ENCODE assay signal across 15 cellular contexts in the genomic region with DNA sequence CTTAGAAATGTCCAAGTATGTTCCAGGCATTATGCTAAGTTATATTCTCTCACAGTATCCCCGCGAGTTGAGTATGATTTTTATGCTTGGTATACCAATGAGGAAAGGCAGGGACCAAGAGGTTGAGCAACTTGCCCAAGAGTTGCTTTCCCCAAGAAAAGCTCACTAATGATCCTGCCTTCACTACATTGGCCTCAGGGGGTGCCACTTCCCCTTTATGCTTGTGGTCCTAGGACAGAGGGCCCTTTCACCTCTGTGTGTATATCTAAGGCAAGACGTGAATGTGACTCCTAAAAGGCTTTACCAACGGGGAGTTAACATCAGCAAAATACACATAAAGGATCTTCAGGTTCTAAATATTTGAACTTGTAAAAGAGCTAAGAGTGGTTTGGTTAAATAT.
DNase-seq lines count a peak whose midpoint lies in the region; ATAC-seq and TF ChIP-seq lines count a peak whose summit lies in the region.
"Had no signal": no experiment of that assay in that cellular context is flagged by ENCODE, and none has a peak within 500 bp of the region (broad histone marks: within the 10 kb centered on the region; RNA-seq: fewer than 3 reads in every experiment).

No MANE protein-coding gene starts in this region.

- no peak overlapping the region for H3K27ac ChIP-seq in gastroesophageal sphincter
- H3K27ac ChIP-seq: uterus had no signal

- no peaks in the 10 kb centered on the region for H3K36me3 ChIP-seq in gastroesophageal sphincter
- H3K36me3 ChIP-seq: uterus had no signal

- TF ChIP-seq POLR2A in gastroesophageal sphincter (IDR thresholded peaks at IDR 0.05), result no peak

- TF ChIP-seq EP300 in gastroesophageal sphincter (IDR thresholded peaks at IDR 0.05), result no peak

- no peak overlapping the region for H3K4me3 ChIP-seq in gastroesophageal sphincter
- H3K4me3 ChIP-seq: uterus had no signal

- H3K4me3 Mint-ChIP-seq in chondrocyte (ENCODE audit: unreplicated experiment), result no peak overlapping the region
- H3K4me3 Mint-ChIP-seq: activated T-cell treated with anti-CD3 and anti-CD28 coated beads, Interleukin-2, amount 50 U/mL, for 72 hours had no signal

- POLR2A ChIA-PET in GM10248 (lab: Yijun Ruan, JAX), result no interaction called here

- CTCF ChIA-PET in GM10248 (lab: Yijun Ruan, JAX), result interaction anchor here (0.8 to 1.4 kb wide), 3 partner anchors 18 to 163 kb away, joined by 3 to 4 read pairs (median 3); no protein-coding TSS in a partner anchor

- ATAC-seq in GM21619 (IDR thresholded peaks at IDR 0.05; ENCODE audit: unreplicated experiment) (peak; percentile 58), gastroesophageal sphincter (peak; percentile 52)
- ATAC-seq: activated T-cell treated with anti-CD3 and anti-CD28 coated beads, Interleukin-2, amount 50 U/mL, for 72 hours; SK-N-SH treated with all-trans-retinoic acid at 6 μM for 48 hours had no signal

- 76 to 100% methylated on average over 2 to 4 of the region's 4 CpGs for WGBS in gastroesophageal sphincter (ENCODE audit: low coverage in 1 of 2), 2 donors

- H3K27me3 Mint-ChIP-seq in chondrocyte (ENCODE audit: low read depth), result no peaks in the 10 kb centered on the region
- H3K27me3 Mint-ChIP-seq: progenitor cell of endocrine pancreas had no signal

- peaks cover 0 to 11% (median 0%) of the 10 kb centered on the region in 3 donors for H3K4me1 ChIP-seq in gastroesophageal sphincter
- H3K4me1 ChIP-seq: uterus had no signal

- H3K4me1 Mint-ChIP-seq in chondrocyte (ENCODE audit: low read depth), result peaks cover 10% of the 10 kb centered on the region

- H3K36me3 Mint-ChIP-seq in chondrocyte (ENCODE audit: low read depth), result no peaks in the 10 kb centered on the region

- no peak overlapping the region for H3K27ac Mint-ChIP-seq in chondrocyte (ENCODE audit: unreplicated experiment)
- H3K27ac Mint-ChIP-seq: activated T-cell treated with anti-CD3 and anti-CD28 coated beads, Interleukin-2, amount 50 U/mL, for 72 hours; progenitor cell of endocrine pancreas had no signal

- H3K9me3 Mint-ChIP-seq in chondrocyte (ENCODE audit: low read depth), result peaks cover 17% of the 10 kb centered on the region

- DNase-seq in AML-193 (lab: John Stamatoyannopoulos, UW) (peak; percentile 2 to 24), NOMO-1 treated with dmso at 0.1 percent for 144 hours (lab: John Stamatoyannopoulos, UW; ENCODE audit: unreplicated experiment) (peak; percentile 14), GM10248 (ENCODE audit: extremely low spot score) (no peak), chondrocyte (ENCODE audit: low spot score) (no peak), D341Med (ENCODE audit: low spot score) (no peak), cerebellum (ENCODE audit: low spot score) (no peak)
- DNase-seq: activated T-cell treated with anti-CD3 and anti-CD28 coated beads, Interleukin-2, amount 50 U/mL, for 72 hours; amygdala; Calu3; NCI-H748 treated with DMSO at 0.1 percent for 48 hours; uterus had no signal

- TF ChIP-seq CTCF in gastroesophageal sphincter (IDR thresholded peaks at IDR 0.05) (no peak), GM10248 (IDR thresholded peaks at IDR 0.05; ENCODE audit: control extremely low read depth, extremely low read depth, low read depth, missing control alignments) (no peak), chondrocyte (IDR thresholded peaks at IDR 0.05) (no peak)

- no peaks in the 10 kb centered on the region for H3K27me3 ChIP-seq in gastroesophageal sphincter
- H3K27me3 ChIP-seq: uterus had no signal

- H3K9me3 ChIP-seq in gastroesophageal sphincter, result peaks cover 0 to 10% (median 0%) of the 10 kb centered on the region in 3 donors
- H3K9me3 ChIP-seq: uterus had no signal

Comparison
In these comparisons a context has a peak if more than half of its experiments do, and no peak if none do; other contexts are left out.
1. DNase-seq: peak in AML-193 (2 of 2) and NOMO-1 treated with dmso at 0.1 percent for 144 hours (single experiment); none in GM10248 (single experiment), chondrocyte (single experiment), D341Med (single experiment) and cerebellum (single experiment).